ENCODE assay signal across 1 cellular context in the genomic region with DNA sequence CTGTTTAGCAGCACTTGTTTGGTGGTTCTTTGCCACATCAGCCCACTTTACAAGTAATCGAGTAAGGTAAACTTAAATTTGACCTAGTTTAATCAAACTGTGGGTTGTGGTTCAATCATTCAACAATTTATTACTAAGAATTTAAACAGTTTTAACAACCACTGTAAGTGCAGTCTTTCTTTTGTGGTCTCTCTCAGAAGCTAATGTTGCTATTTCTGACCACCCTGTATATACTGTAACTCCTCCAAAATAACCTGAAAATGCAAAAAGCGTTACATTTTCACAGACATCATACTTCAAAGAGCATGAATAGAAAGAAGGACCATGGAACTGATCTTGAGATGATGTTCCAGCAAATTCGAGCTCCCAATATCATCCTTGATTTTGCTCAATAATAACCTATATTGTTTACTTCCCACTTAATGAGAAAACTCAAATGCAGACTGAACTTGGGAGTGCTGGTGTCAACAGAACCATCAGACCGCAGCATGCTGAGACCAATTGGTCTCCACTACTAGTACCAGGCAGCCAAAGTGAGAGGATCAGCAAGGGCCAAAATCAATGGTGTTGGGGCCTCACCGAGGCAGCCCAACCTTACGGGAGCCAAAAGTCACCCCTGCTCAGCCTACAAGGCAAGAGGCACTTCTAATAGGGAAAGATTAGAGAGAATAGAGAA.
TF ChIP-seq lines count a peak whose summit lies in the region.

No MANE protein-coding gene starts in this region.

TF ChIP-seq in GM12878, 131 proteins besides CTCF, POLR2A, EP300 and RAD21:
- TF ChIP-seq RUNX3 (IDR thresholded peaks at IDR 0.05; ENCODE audit: low read length) (peak; percentile 49; the same call in 1 of the 2 replicates), BCLAF1 (IDR thresholded peaks at IDR 0.05) (no peak), BACH1 (IDR thresholded peaks at IDR 0.05; ENCODE audit: borderline replicate concordance) (no peak)
